ENCODE assay signal across 1 cellular context in genomic region chr6:136720045-136720760, GRCh38.
TF ChIP-seq lines count a peak whose summit lies in the region.

No MANE protein-coding gene starts in this region.

TF ChIP-seq in SK-N-SH, 30 proteins besides CTCF, POLR2A, EP300 and RAD21 (continued from another document):
- TF ChIP-seq, protein P1, sequence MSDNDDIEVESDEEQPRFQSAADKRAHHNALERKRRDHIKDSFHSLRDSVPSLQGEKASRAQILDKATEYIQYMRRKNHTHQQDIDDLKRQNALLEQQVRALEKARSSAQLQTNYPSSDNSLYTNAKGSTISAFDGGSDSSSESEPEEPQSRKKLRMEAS (IDR thresholded peaks at IDR 0.05; ENCODE audit: low read depth), result no peak
- TF ChIP-seq RFX5 (IDR thresholded peaks at IDR 0.05; ENCODE audit: low read length), result no peak
- no peak for TF ChIP-seq MEF2A (IDR thresholded peaks at IDR 0.05; ENCODE audit: borderline replicate concordance, low read depth)
TF ChIP-seq in SK-N-SH: peak in this region for 0.
